In genomic region chr6:27100921-27101320, GRCh38 we compare ENCODE assay signal across 8 cellular contexts.
"Had no signal": no experiment of that assay in that cellular context is flagged by ENCODE, and none has a peak within 500 bp of the region (broad histone marks: within the 10 kb centered on the region; RNA-seq: fewer than 3 reads in every experiment).

No MANE protein-coding gene starts in this region.

- H3K4me2 ChIP-seq: GM23338 had no signal

- ATAC-seq: GM23338, HepG2 had no signal

- FAIRE-seq: H1, H54, HepG2 had no signal

- DNase-seq: H9, HCEC 1CT, KG1 had no signal

- H3K4me3 ChIP-seq: GM23338 had no signal

- H3K27ac ChIP-seq: HL-60 had no signal
